In the genomic region with DNA sequence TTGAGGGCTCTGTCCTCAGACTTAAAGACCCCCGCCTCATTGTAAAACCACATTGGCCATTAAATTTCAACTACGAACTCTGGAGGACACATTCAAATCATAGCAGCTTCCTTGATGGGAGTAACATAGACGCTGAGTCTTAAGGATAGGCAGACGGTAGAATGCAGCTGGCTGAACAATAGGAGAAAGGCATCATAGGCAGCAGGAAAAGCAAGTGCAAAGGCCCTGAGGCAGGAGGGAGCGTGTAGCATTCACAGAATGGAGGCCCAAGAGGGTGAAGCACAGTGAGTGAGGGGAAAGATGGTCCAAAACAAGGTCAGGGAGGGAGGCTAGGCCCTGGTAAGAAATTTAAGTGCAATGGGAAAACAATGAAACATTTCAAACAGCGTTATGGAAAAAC, we compare ENCODE assay signal across 12 cellular contexts. TPM values are rescaled to one million over a fixed set of nuclear protein-coding genes. Genes with fewer than 3 reads are reported as not detected.
DNase-seq lines count a peak whose midpoint lies in the region; ATAC-seq, FAIRE-seq and TF ChIP-seq lines count a peak whose summit lies in the region.
"Had no signal": no experiment of that assay in that cellular context is flagged by ENCODE, and none has a peak within 500 bp of the region (broad histone marks: within the 10 kb centered on the region; RNA-seq: fewer than 3 reads in every experiment).

No MANE protein-coding gene starts in this region.

- no peaks in the 10 kb centered on the region for H3K36me3 Mint-ChIP-seq in activated T-helper 1 cell treated with anti-CD3 and anti-CD28 coated beads, Interleukin-12 subunit alpha, Interleukin-12 subunit beta, Interleukin-2, Interleukin-4 antibody, amounts not matched to agents 30 ng/mL and 10 ng/mL and 1 ng/mL, durations not matched to agents 14 hours and 24 hours and 36 hours (ENCODE audit: low read depth)
- H3K36me3 Mint-ChIP-seq: CD4-positive, CD25-positive, alpha-beta regulatory T cell had no signal

- BruUV-seq in HCT116 (replicated peaks; lab: Mats Ljungman, UMichigan) (no TSS peak), K562 (replicated peaks; lab: Mats Ljungman, UMichigan) (no TSS peak)

- no peak for TF ChIP-seq RAD21 in HCT116 (IDR thresholded peaks at IDR 0.05; ENCODE audit: low read depth)
- no peak for TF ChIP-seq RAD21 in K562 (CRISPR knock-in tag; conservative IDR thresholded peaks at IDR 0.05 in 1 of 2, IDR thresholded peaks at IDR 0.05 in 1 of 2)

- 31% methylated on average over 6 of the region's 6 CpGs for WGBS in K562 (ENCODE audit: insufficient coverage, low coverage, missing lambda C conversion rate)

- peaks cover 42 to 56% of the 10 kb centered on the region in 2 experiments for H3K4me1 ChIP-seq in HCT116 (ENCODE audit: control insufficient read depth in 1 of 2, insufficient read depth in 2 of 2, low read length in 2 of 2)
- H3K4me1 ChIP-seq in K562 (replicated peaks in 1 of 2; ENCODE audit: control insufficient read depth in 2 of 2, insufficient read depth in 2 of 2, low read length in 2 of 2) = no peaks in the 10 kb centered on the region

- peaks cover 5% of the 10 kb centered on the region for H3K27me3 Mint-ChIP-seq in activated T-helper 1 cell treated with anti-CD3 and anti-CD28 coated beads, Interleukin-12 subunit alpha, Interleukin-12 subunit beta, Interleukin-2, Interleukin-4 antibody, amounts not matched to agents 30 ng/mL and 10 ng/mL and 1 ng/mL, durations not matched to agents 14 hours and 24 hours and 36 hours (ENCODE audit: insufficient read depth)

- no peak overlapping the region for H3K4me3 Mint-ChIP-seq in activated T-helper 1 cell treated with anti-CD3 and anti-CD28 coated beads, Interleukin-12 subunit alpha, Interleukin-12 subunit beta, Interleukin-2, Interleukin-4 antibody, amounts not matched to agents 30 ng/mL and 10 ng/mL and 1 ng/mL, durations not matched to agents 14 hours and 24 hours and 36 hours
- H3K4me3 Mint-ChIP-seq: CD4-positive, CD25-positive, alpha-beta regulatory T cell had no signal

- H4K20me1 ChIP-seq in HCT116 (ENCODE audit: insufficient read depth) (no peaks in the 10 kb centered on the region), K562 (replicated peaks; ENCODE audit: control insufficient read depth, insufficient read depth, low read length) (no peaks in the 10 kb centered on the region)

- no peaks in the 10 kb centered on the region for H3K4me1 Mint-ChIP-seq in activated T-helper 1 cell treated with anti-CD3 and anti-CD28 coated beads, Interleukin-12 subunit alpha, Interleukin-12 subunit beta, Interleukin-2, Interleukin-4 antibody, amounts not matched to agents 30 ng/mL and 10 ng/mL and 1 ng/mL, durations not matched to agents 14 hours and 24 hours and 36 hours (ENCODE audit: low read depth)
- H3K4me1 Mint-ChIP-seq: CD4-positive, CD25-positive, alpha-beta regulatory T cell had no signal

- H3K4me3 ChIP-seq in HCT116 (replicated peaks in 1 of 2; ENCODE audit: low read depth in 1 of 2, low read length in 2 of 2) (no peak overlapping the region), K562 (no peak overlapping the region)

- no peak for TF ChIP-seq EP300 in K562 (IDR thresholded peaks at IDR 0.05; ENCODE audit: low read length)

- no peaks in the 10 kb centered on the region for H3K79me2 ChIP-seq in HCT116 (ENCODE audit: insufficient read depth, low read length)
- H3K79me2 ChIP-seq in K562 (ENCODE audit: control insufficient read depth, insufficient read depth, low read length) = no peaks in the 10 kb centered on the region

- H2AFZ ChIP-seq in HCT116 (ENCODE audit: low read depth, low read length, poor library complexity, severe bottlenecking) (peak overlapping the region; percentile 85), K562 (ENCODE audit: low read depth, low read length) (0 out of 2 replicates have a peak overlapping the region, but pooled peaks have one; percentile 38)

- H3K9ac ChIP-seq in HCT116 (ENCODE audit: low read length) = no peak overlapping the region
- no peak overlapping the region for H3K9ac ChIP-seq in K562 (ENCODE audit: insufficient read depth in 1 of 2, low read depth in 2 of 2, low read length in 2 of 2)

- intact Hi-C loops in HCT116 (cut with micrococcal nuclease) (loop anchor here (1.0 to 5.0 kb wide), 3 partner anchors 103 to 622 kb away; no protein-coding TSS in a partner anchor), K562 (cut with micrococcal nuclease) (loop anchor here (1.0 to 10.0 kb wide), 3 partner anchors 103 to 257 kb away; no protein-coding TSS in a partner anchor)
- intact Hi-C loops in activated T-helper 1 cell treated with anti-CD3 and anti-CD28 coated beads, Interleukin-12 subunit alpha, Interleukin-12 subunit beta, Interleukin-2, Interleukin-4 antibody, amounts not matched to agents 30 ng/mL and 10 ng/mL and 1 ng/mL, durations not matched to agents 14 hours and 24 hours and 36 hours (cut with micrococcal nuclease) = loop anchor here (1.0 to 5.0 kb wide), 3 partner anchors 96 to 622 kb away; no protein-coding TSS in a partner anchor

- POLR2A ChIA-PET in HCT116 (lab: Charles Lee) = interaction anchor here (1.0 to 1.1 kb wide), 2 partner anchors 95 to 103 kb away, joined by 3 to 4 read pairs; no protein-coding TSS in a partner anchor
- POLR2A ChIA-PET in K562 (lab: Yijun Ruan, JAX) = no interaction called here

- TF ChIP-seq POLR2A in HCT116 (IDR thresholded peaks at IDR 0.05; ENCODE audit: borderline replicate concordance, extremely low read depth, insufficient read depth, insufficient read length) (no peak), K562 (conservative IDR thresholded peaks at IDR 0.05) (no peak)

- CTCF ChIA-PET in HCT116 (lab: Charles Lee) (interaction anchor here (1.0 to 6.3 kb wide), 13 partner anchors 9 to 448 kb away, joined by 3 to 162 read pairs (median 4); a partner anchor contains a TSS), K562 (lab: Yijun Ruan, JAX; ENCODE audit: low intra/inter-chr PET ratio) (interaction anchor here (0.5 to 3.1 kb wide), 4 partner anchors 51 to 107 kb away, joined by 3 to 30 read pairs (median 5); no protein-coding TSS in a partner anchor)

- H3K27me3 ChIP-seq in HCT116 (ENCODE audit: insufficient read depth, low read length) (no peaks in the 10 kb centered on the region), K562 (ENCODE audit: control insufficient read depth in 2 of 2, insufficient read depth in 2 of 2, low read length in 2 of 2) (peaks cover 3 to 21% of the 10 kb centered on the region in 2 experiments; a peak in 3 of 5 replicates)

- no peaks in the 10 kb centered on the region for H3K9me3 ChIP-seq in HCT116 (ENCODE audit: control insufficient read depth in 1 of 2, insufficient read depth in 1 of 2, low read depth in 1 of 2, low read length in 2 of 2)
- no peaks in the 10 kb centered on the region for H3K9me3 ChIP-seq in K562 (replicated peaks; ENCODE audit: control insufficient read depth, insufficient read depth, low read depth, low read length)

- in situ Hi-C loops in K562 (cut with MboI) = loop anchor here (5.0 kb wide), 1 partner anchor 97 kb away; no protein-coding TSS in a partner anchor

- DNase-seq in HCT116 (ENCODE audit: low read depth, low spot score) (no peak), K562 (ENCODE audit: extremely low read depth in 1 of 4, low spot score in 3 of 4) (no peak), NCI-H2029 treated with DMSO at 0.1 percent for 48 hours (lab: John Stamatoyannopoulos, UW) (no peak), middle frontal gyrus (ENCODE audit: extremely low spot score, low spot score) (no peak)
- DNase-seq in activated CD4-positive, alpha-beta T cell treated with anti-CD3 and anti-CD28 coated beads for 1 hour = no peak
- DNase-seq in activated T-helper 1 cell treated with anti-CD3 and anti-CD28 coated beads, Interleukin-12 subunit alpha, Interleukin-12 subunit beta, Interleukin-2, Interleukin-4 antibody, amounts not matched to agents 30 ng/mL and 10 ng/mL and 1 ng/mL, durations not matched to agents 14 hours and 24 hours and 36 hours (ENCODE audit: low spot score) = no peak
- DNase-seq: SIG-M5 had no signal

- TF ChIP-seq CTCF in HCT116 (IDR thresholded peaks at IDR 0.05 in 2 of 3, conservative IDR thresholded peaks at IDR 0.05 in 1 of 3; ENCODE audit: borderline replicate concordance in 1 of 3, insufficient read depth in 1 of 3, low read depth in 2 of 3, low read length in 2 of 3) (no peak), K562 (IDR thresholded peaks at IDR 0.05 in 2 of 3, conservative IDR thresholded peaks at IDR 0.05 in 1 of 3; ENCODE audit: insufficient read depth in 2 of 3, low read depth in 1 of 3, low read length in 3 of 3) (no peak)

- H3K27ac ChIP-seq in HCT116 (ENCODE audit: low read depth, low read length) (no peak overlapping the region; the same call in 1 of the 2 replicates), K562 (ENCODE audit: extremely low read depth, low read depth, low read length) (no peak overlapping the region)

- RAD21 ChIA-PET in HCT116 (lab: Charles Lee; ENCODE audit: low non-redundant PET in 1 of 2, low total read pairs in 2 of 2, uncharacterized antibody in 2 of 2, unreplicated experiment in 2 of 2) = interaction anchor here (1.1 to 4.1 kb wide), 4 partner anchors 72 to 103 kb away, joined by 3 to 17 read pairs (median 9); no protein-coding TSS in a partner anchor

- H3K27ac Mint-ChIP-seq in activated T-helper 1 cell treated with anti-CD3 and anti-CD28 coated beads, Interleukin-12 subunit alpha, Interleukin-12 subunit beta, Interleukin-2, Interleukin-4 antibody, amounts not matched to agents 30 ng/mL and 10 ng/mL and 1 ng/mL, durations not matched to agents 14 hours and 24 hours and 36 hours = no peak overlapping the region

- peak; percentile 9 for ATAC-seq in GM18502 (IDR thresholded peaks at IDR 0.05; ENCODE audit: poor library complexity, unreplicated experiment)
- no peak for ATAC-seq in HCT116
- peak; percentile 3 for ATAC-seq in HG03565 (IDR thresholded peaks at IDR 0.05; ENCODE audit: unreplicated experiment)
- no peak for ATAC-seq in K562

- no peaks in the 10 kb centered on the region for H3K9me2 ChIP-seq in HCT116 (ENCODE audit: insufficient read depth)

- no peaks in the 10 kb centered on the region for H3K9me1 ChIP-seq in K562 (ENCODE audit: control insufficient read depth, insufficient read depth, low read length)

- no peaks in the 10 kb centered on the region for H3K9me3 Mint-ChIP-seq in activated T-helper 1 cell treated with anti-CD3 and anti-CD28 coated beads, Interleukin-12 subunit alpha, Interleukin-12 subunit beta, Interleukin-2, Interleukin-4 antibody, amounts not matched to agents 30 ng/mL and 10 ng/mL and 1 ng/mL, durations not matched to agents 14 hours and 24 hours and 36 hours
- H3K9me3 Mint-ChIP-seq: CD4-positive, CD25-positive, alpha-beta regulatory T cell had no signal

- FAIRE-seq in K562 (lab: Jason Lieb, UNC) = no peak
- FAIRE-seq: H54 had no signal

- H3K4me2 ChIP-seq in HCT116 (ENCODE audit: low read length) (no peak overlapping the region), K562 (ENCODE audit: insufficient read depth, low read length) (no peak overlapping the region)

- no peaks in the 10 kb centered on the region for H3K36me3 ChIP-seq in HCT116 (ENCODE audit: control insufficient read depth in 1 of 2, insufficient read depth in 2 of 2, low read length in 2 of 2)
- H3K36me3 ChIP-seq in K562 (ENCODE audit: control insufficient read depth, insufficient read depth, low read length) = no peaks in the 10 kb centered on the region

RNA-seq across cellular contexts. Expression of a gene that starts 8.6 kb away (rescaled TPM):
- 71.5 TPM for total RNA-seq in HCT116 (2021; ENCODE audit: unreplicated experiment)
- polyA plus RNA-seq in HCT116 (2012) = 18.5 and 39.9 TPM in 2 replicates
- 2.6 and 8.7 TPM in 2 replicates for total RNA-seq in K562 (2011; cell fraction: chromatin; rRNA removed; ENCODE audit: low replicate concordance)
- 5.1 and 7.0 TPM in 2 replicates for total RNA-seq in K562 (2011; cell fraction: nucleolus; rRNA removed)
- total RNA-seq in K562 (2011; cell fraction: nucleoplasm; rRNA removed) = 9.4 and 11.9 TPM in 2 replicates
- total RNA-seq in K562 (2014; rRNA removed) = 58.8 and 103 TPM in 2 replicates
- total RNA-seq in K562 (2014; rRNA removed; fragmentation: Illumina TruSeq; extraction: Trizol) = 143 and 183 TPM in 2 replicates
- 107 and 122 TPM in 2 replicates for total RNA-seq in K562 (2015; rRNA removed; fragmentation: Illumina TruSeq; extraction: Trizol)
- total RNA-seq in K562 (2021) = 53.1 and 60.1 TPM in 2 replicates
- polyA plus RNA-seq in K562 (2011; rRNA removed) = 40.0 and 82.4 TPM in 2 replicates
- polyA plus RNA-seq in K562 (2011; cell fraction: cytosol; rRNA removed) = 5.2 and 13.6 TPM in 2 replicates
- 4.4 and 7.0 TPM in 2 replicates for polyA plus RNA-seq in K562 (2011; cell fraction: nucleus; rRNA removed)
- polyA plus RNA-seq in K562 (2012) = 66.9 and 88.4 TPM in 2 replicates
- polyA plus RNA-seq in K562 (2014; fragmentation: Illumina TruSeq; extraction: Trizol) = 151 and 174 TPM in 2 replicates
- polyA plus RNA-seq in K562 (2014; fragmentation: Nextera tagmentation; extraction: Ambion mirVana) = 100 to 1,000 TPM; 112 to 144 TPM
- polyA plus RNA-seq in K562 (2014; rRNA removed) = 142 and 214 TPM in 2 replicates
- polyA minus RNA-seq in K562 (2011; rRNA and poly(A)+ RNA removed) = 25.9 and 29.3 TPM in 2 replicates
- 7.1 and 11.0 TPM in 2 replicates for polyA minus RNA-seq in K562 (2011; cell fraction: cytosol; rRNA and poly(A)+ RNA removed)
- 3.9 and 6.0 TPM in 2 replicates for polyA minus RNA-seq in K562 (2011; cell fraction: nucleus; rRNA and poly(A)+ RNA removed)
- 72.6 and 75.8 TPM in 2 replicates for total RNA-seq in activated T-helper 1 cell treated with anti-CD3 and anti-CD28 coated beads, Interleukin-12 subunit alpha, Interleukin-12 subunit beta, Interleukin-2, Interleukin-4 antibody, amounts not matched to agents 30 ng/mL and 10 ng/mL and 1 ng/mL, durations not matched to agents 14 hours and 24 hours and 36 hours

RNA-seq across cellular contexts. Expression of a gene that starts 25.5 kb away (rescaled TPM):
- total RNA-seq in HCT116 (2021; ENCODE audit: unreplicated experiment) (267 TPM), K562 (2014; rRNA removed) (not detected in 2 replicates), K562 (2014; rRNA removed; fragmentation: Illumina TruSeq; extraction: Trizol) (not detected in 2 replicates), K562 (2015; rRNA removed; fragmentation: Illumina TruSeq; extraction: Trizol) (not detected in 2 replicates), K562 (2021) (not detected in 2 replicates)
- polyA plus RNA-seq in HCT116 (2012) = 18.9 and 34.6 TPM in 2 replicates
- total RNA-seq in K562 (2011; cell fraction: chromatin; rRNA removed; ENCODE audit: low replicate concordance) = not detected in 2 replicates
- not detected in 2 replicates for total RNA-seq in K562 (2011; cell fraction: nucleolus; rRNA removed)
- not detected in 2 replicates for total RNA-seq in K562 (2011; cell fraction: nucleoplasm; rRNA removed)
- polyA plus RNA-seq in K562 (2011; rRNA removed) (0.04 TPM in 1 of 2 replicates, not detected in the other), K562 (2014; fragmentation: Illumina TruSeq; extraction: Trizol) (not detected in 2 replicates), K562 (2014; fragmentation: Nextera tagmentation; extraction: Ambion mirVana) (not detected), K562 (2014; rRNA removed) (not detected in 2 replicates)
- not detected in 2 replicates for polyA plus RNA-seq in K562 (2011; cell fraction: cytosol; rRNA removed)
- polyA plus RNA-seq in K562 (2011; cell fraction: nucleus; rRNA removed) = not detected in 2 replicates
- not detected in 2 replicates for polyA plus RNA-seq in K562 (2012)
- polyA minus RNA-seq in K562 (2011; rRNA and poly(A)+ RNA removed) = not detected in 2 replicates
- polyA minus RNA-seq in K562 (2011; cell fraction: cytosol; rRNA and poly(A)+ RNA removed) = not detected in 2 replicates
- polyA minus RNA-seq in K562 (2011; cell fraction: nucleus; rRNA and poly(A)+ RNA removed) = not detected in 2 replicates
- not detected in 2 replicates for total RNA-seq in activated T-helper 1 cell treated with anti-CD3 and anti-CD28 coated beads, Interleukin-12 subunit alpha, Interleukin-12 subunit beta, Interleukin-2, Interleukin-4 antibody, amounts not matched to agents 30 ng/mL and 10 ng/mL and 1 ng/mL, durations not matched to agents 14 hours and 24 hours and 36 hours
- total RNA-seq: OCI-LY7 had no signal

Comparison
In these comparisons a context has a peak if more than half of its experiments do, and no peak if none do; other contexts are left out.
1. ATAC-seq: peak in GM18502 (single experiment) and HG03565 (single experiment); none in HCT116 (single experiment) and K562 (single experiment).
2. RNA of a gene that starts 25.5 kb away (total RNA-seq): 267 TPM in HCT116 (single experiment); not detected in activated T-helper 1 cell treated with anti-CD3 and anti-CD28 coated beads, Interleukin-12 subunit alpha, Interleukin-12 subunit beta, Interleukin-2, Interleukin-4 antibody, amounts not matched to agents 30 ng/mL and 10 ng/mL and 1 ng/mL, durations not matched to agents 14 hours and 24 hours and 36 hours and not detected in K562; every median in the first group is over 100 times any median in the second.